20 cellular contexts compared by ENCODE assay signal in genomic region chr10:124713679-124714298, GRCh38. TPM values are rescaled to one million over a fixed set of nuclear protein-coding genes. Genes with fewer than 3 reads are reported as not detected.
A peak's percentile ranks its signal among the peaks of the same experiment; 100 is the strongest.
DNase-seq lines count a peak whose midpoint lies in the region; ATAC-seq, FAIRE-seq and TF ChIP-seq lines count a peak whose summit lies in the region.
"Had no signal": no experiment of that assay in that cellular context is flagged by ENCODE, and none has a peak within 500 bp of the region (broad histone marks: within the 10 kb centered on the region; RNA-seq: fewer than 3 reads in every experiment).

No MANE protein-coding gene starts in this region.

- DNase-seq in right atrium auricular region (ENCODE audit: low spot score) (no peak), Right ventricle myocardium superior (no peak), nephron progenitor cell (no peak), vagina (ENCODE audit: extremely low spot score in 2 of 2) (no peak), pancreas (no peak), NCI-H748 treated with DMSO at 0.1 percent for 48 hours (lab: John Stamatoyannopoulos, UW) (no peak)
- DNase-seq: DMS53; HCEC 1CT; KBM-7; NCI-H1417; NCI-H345; OCI-M1; SK-N-SH; stimulated activated CD4-positive, alpha-beta T cell treated with anti-CD3 and anti-CD28 coated beads, Interleukin-2, amount 100 ng/mL, for 24 hours had no signal

- H3K4me1 Mint-ChIP-seq in nephron progenitor cell = peaks cover 85% of the 10 kb centered on the region

- WGBS in pancreas, 2 donors = 75 to 78% methylated on average over 10 of the region's 10 CpGs

- H3K4me1 ChIP-seq in right atrium auricular region = peaks cover 0 to 69% of the 10 kb centered on the region in 2 donors
- peaks cover 73% of the 10 kb centered on the region for H3K4me1 ChIP-seq in vagina
- H3K4me1 ChIP-seq in pancreas = peaks cover 0 to 8% (median 0%) of the 10 kb centered on the region in 3 donors

- no peak for FAIRE-seq in pancreas (lab: Jason Lieb, UNC)
- FAIRE-seq: islet of Langerhans had no signal

- H3K27me3 ChIP-seq in right atrium auricular region (no peaks in the 10 kb centered on the region), vagina (no peaks in the 10 kb centered on the region), pancreas (no peaks in the 10 kb centered on the region)

- H3K36me3 ChIP-seq in right atrium auricular region = no peaks in the 10 kb centered on the region
- no peaks in the 10 kb centered on the region for H3K36me3 ChIP-seq in vagina
- no peaks in the 10 kb centered on the region for H3K36me3 ChIP-seq in pancreas

- H3K4me3 Mint-ChIP-seq in nephron progenitor cell = no peak overlapping the region

- TF ChIP-seq POLR2A in vagina (IDR thresholded peaks at IDR 0.05) = no peak

- H3K4me3 ChIP-seq in right atrium auricular region = no peak overlapping the region
- no peak overlapping the region for H3K4me3 ChIP-seq in vagina
- no peak overlapping the region for H3K4me3 ChIP-seq in pancreas
- H3K4me3 ChIP-seq: mucosa of descending colon had no signal

- ATAC-seq in Right ventricle myocardium superior (ENCODE audit: poor library complexity) = no peak
- no peak for ATAC-seq in pancreas
- ATAC-seq in HG03196 (IDR thresholded peaks at IDR 0.05; ENCODE audit: unreplicated experiment) = no peak
- ATAC-seq: mucosa of descending colon had no signal

- no peaks in the 10 kb centered on the region for H3K27me3 Mint-ChIP-seq in nephron progenitor cell (ENCODE audit: low read depth, poor library complexity)

- H3K27ac ChIP-seq in right atrium auricular region = peak overlapping the region; percentile 28 to 29
- H3K27ac ChIP-seq in cingulate gyrus (ENCODE audit: low read depth, low read length) = peak overlapping the region; percentile 56
- peak overlapping the region; percentile 26 for H3K27ac ChIP-seq in vagina
- H3K27ac ChIP-seq in pancreas = no peak overlapping the region
- H3K27ac ChIP-seq: epithelial cell of prostate, VCaP had no signal

- TF ChIP-seq CTCF in right atrium auricular region (IDR thresholded peaks at IDR 0.05) (no peak), nephron progenitor cell (IDR thresholded peaks at IDR 0.05) (no peak), vagina (IDR thresholded peaks at IDR 0.05) (no peak), pancreas (IDR thresholded peaks at IDR 0.05) (no peak)

- H3K9me3 ChIP-seq in right atrium auricular region = no peaks in the 10 kb centered on the region
- no peaks in the 10 kb centered on the region for H3K9me3 ChIP-seq in vagina
- H3K9me3 ChIP-seq in pancreas = no peaks in the 10 kb centered on the region
- H3K9me3 ChIP-seq: mucosa of descending colon, SK-N-SH had no signal

- H3K36me3 Mint-ChIP-seq in nephron progenitor cell (ENCODE audit: low read depth) = peaks cover 5% of the 10 kb centered on the region

- H3K9me3 Mint-ChIP-seq in nephron progenitor cell = no peaks in the 10 kb centered on the region

- peak overlapping the region; percentile 16 for H3K27ac Mint-ChIP-seq in nephron progenitor cell

- intact Hi-C loops in Right ventricle myocardium superior (cut with DNase I) = no loop called here
- intact Hi-C loops in vagina (cut with DNase I) = no loop called here
- intact Hi-C loops in pancreas (cut with DNase I) = no loop called here

RNA-seq across cellular contexts. Expression of gene FAM53B, which starts 30.4 kb away (rescaled TPM):
- 10 to 100 TPM; 30.3 to 31.1 TPM for total RNA-seq in right atrium auricular region
- total RNA-seq in Right ventricle myocardium superior = 38.1 TPM
- 35.1 TPM for total RNA-seq in vagina
- total RNA-seq in pancreas = 10 to 100 TPM in 1 of 6 donors, 1 to 10 TPM in 5; 6.5 to 16.4 (median 8.5) TPM
- 1 to 10 TPM; 5.3 to 9.7 TPM for polyA plus RNA-seq in pancreas

Comparison
In these comparisons a context has a peak if more than half of its experiments do, and no peak if none do; other contexts are left out.
1. H3K27ac ChIP-seq: peak in right atrium auricular region (2 of 2), cingulate gyrus (single experiment) and vagina (single experiment); none in pancreas (0 of 4).